In the genomic region with DNA sequence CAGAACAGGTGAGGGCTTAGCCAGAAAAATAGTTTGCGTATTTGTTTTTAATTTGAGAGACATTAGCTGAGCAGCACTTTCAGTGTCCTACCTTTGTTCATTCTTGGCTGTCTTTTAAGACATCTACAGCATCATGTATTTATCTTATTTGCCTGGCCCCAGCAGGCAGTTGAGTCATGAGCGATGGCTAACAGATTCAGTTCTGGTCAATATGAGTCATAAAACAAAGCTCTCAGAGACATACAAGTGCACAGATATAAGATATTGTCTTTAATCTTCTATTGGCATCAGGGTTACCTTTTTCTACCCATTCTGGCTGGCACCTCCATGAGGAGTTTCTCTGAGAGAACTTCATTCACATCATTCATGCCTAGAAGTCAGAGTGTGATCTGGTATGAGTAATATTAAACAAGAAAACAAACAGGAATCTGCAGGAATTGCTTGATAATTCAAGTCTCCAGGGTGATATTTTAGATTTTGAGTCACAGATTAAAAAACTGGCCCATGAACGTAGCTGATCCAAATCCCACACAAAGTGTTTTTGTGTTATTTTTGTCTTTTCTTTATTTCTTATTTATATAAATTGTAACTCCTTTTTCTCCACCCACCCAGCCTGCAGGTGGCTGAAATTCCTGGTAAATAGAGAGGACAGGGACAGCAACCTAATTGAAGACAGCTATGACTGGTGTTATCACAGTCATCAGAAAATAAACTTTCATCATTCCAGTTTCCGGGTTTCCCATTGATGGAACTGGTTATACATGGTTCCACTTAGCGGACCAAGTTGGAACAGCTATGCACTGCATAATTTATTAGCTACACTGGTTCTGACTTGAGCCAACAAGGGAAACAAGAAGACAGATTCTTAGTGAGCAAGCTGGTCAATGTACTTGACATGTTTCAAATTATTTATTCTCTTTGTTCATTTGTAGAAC, we compare ENCODE assay signal across 12 cellular contexts. TPM values are rescaled to one million over a fixed set of nuclear protein-coding genes. Genes with fewer than 3 reads are reported as not detected.
DNase-seq lines count a peak whose midpoint lies in the region; ATAC-seq and TF ChIP-seq lines count a peak whose summit lies in the region.
"Had no signal": no experiment of that assay in that cellular context is flagged by ENCODE, and none has a peak within 500 bp of the region (broad histone marks: within the 10 kb centered on the region; RNA-seq: fewer than 3 reads in every experiment).

No MANE protein-coding gene starts in this region.

- no TSS peak for BruUV-seq in Panc1 (replicated peaks; lab: Mats Ljungman, UMichigan)

- intact Hi-C loops in Panc1 (cut with micrococcal nuclease; ENCODE audit: unreplicated experiment), result no loop called here

- no peak overlapping the region for H3K23ac ChIP-seq in neuronal stem cell (ENCODE audit: low read depth, low read length, poor library complexity)

- H3K4me3 ChIP-seq in Panc1 (ENCODE audit: low read depth in 2 of 2, low read length in 2 of 2), result no peak overlapping the region
- no peak overlapping the region for H3K4me3 ChIP-seq in neuronal stem cell (ENCODE audit: low read length in 2 of 2)

- no peak overlapping the region for H2BK120ac ChIP-seq in neuronal stem cell (ENCODE audit: low read depth, low read length)

- WGBS in neuronal stem cell (ENCODE audit: extremely low coverage in 2 of 2, insufficient read length in 2 of 2, insufficient replicate concordance in 1 of 2), 2 donors, result no CpG with 5 or more reads among the region's 5 CpGs

- in situ Hi-C loops in Panc1 (cut with HindIII; ENCODE audit: low pct_unique_long_range_greater_than_20kb, low sequenced_read_pairs), result no loop called here

- H2BK15ac ChIP-seq in neuronal stem cell (ENCODE audit: low read length), result no peak overlapping the region

- no peaks in the 10 kb centered on the region for H3K36me3 ChIP-seq in Panc1 (ENCODE audit: control insufficient read depth, insufficient read depth, low read length)
- H3K36me3 ChIP-seq in neuronal stem cell (replicated peaks in 1 of 2; ENCODE audit: control insufficient read depth in 2 of 2, insufficient read depth in 2 of 2, low read length in 2 of 2), result no peaks in the 10 kb centered on the region

- no peaks in the 10 kb centered on the region for H3K79me1 ChIP-seq in neuronal stem cell (ENCODE audit: low read depth, low read length)

- H3K27ac ChIP-seq in Panc1 (ENCODE audit: low read length), result peak overlapping the region; percentile 45
- H3K27ac ChIP-seq in neuronal stem cell (replicated peaks; ENCODE audit: low read length), result no peak overlapping the region

- H3K14ac ChIP-seq in neuronal stem cell (ENCODE audit: low read length), result no peak overlapping the region

- H3K4me2 ChIP-seq in neuronal stem cell (ENCODE audit: insufficient read depth, low read length, poor library complexity, severe bottlenecking), result no peak overlapping the region

- no peak overlapping the region for H3K4ac ChIP-seq in neuronal stem cell (ENCODE audit: low read length)

- no peaks in the 10 kb centered on the region; the same call in 1 of the 2 replicates for H3K9me3 ChIP-seq in Panc1 (ENCODE audit: control insufficient read depth, insufficient read depth, low read depth, low read length)
- H3K9me3 ChIP-seq in neuronal stem cell (replicated peaks in 1 of 2; ENCODE audit: control insufficient read depth in 2 of 2, insufficient read depth in 1 of 2, low read depth in 1 of 2, low read length in 2 of 2), result peaks cover 0 to 2% of the 10 kb centered on the region in 2 donors

- H2BK5ac ChIP-seq in neuronal stem cell (ENCODE audit: low read length), result no peak overlapping the region

- no peak overlapping the region for H2AK5ac ChIP-seq in neuronal stem cell (ENCODE audit: low read depth, low read length)

- no peaks in the 10 kb centered on the region for H3K27me3 ChIP-seq in Panc1 (ENCODE audit: control insufficient read depth, insufficient read depth, low read length)
- no peaks in the 10 kb centered on the region for H3K27me3 ChIP-seq in neuronal stem cell (ENCODE audit: control insufficient read depth in 3 of 3, insufficient read depth in 3 of 3, low read depth in 1 of 3, low read length in 3 of 3)

- ATAC-seq in Panc1, result peak; percentile 87
- ATAC-seq in GM21529 (IDR thresholded peaks at IDR 0.05; ENCODE audit: unreplicated experiment), result no peak
- ATAC-seq: activated CD8-positive, alpha-beta memory T cell treated with anti-CD3 and anti-CD28 coated beads, Interleukin-2, amount 10 ng/mL, durations not matched to agents 7 days and 5 days had no signal

- DNase-seq in DMS53 treated with DMSO at 0.1 percent for 48 hours (lab: John Stamatoyannopoulos, UW; ENCODE audit: unreplicated experiment), result peak; percentile 6
- DNase-seq in Panc1 (ENCODE audit: low read depth, low spot score), result peak; percentile 59
- DNase-seq in dedifferentiated amniotic fluid mesenchymal stem cell (ENCODE audit: extremely low spot score), result peak; percentile 21
- peak; percentile 23 for DNase-seq in myocyte (ENCODE audit: low read depth)
- no peak for DNase-seq in neuronal stem cell (ENCODE audit: low spot score)
- no peak for DNase-seq in AML-193 (lab: John Stamatoyannopoulos, UW)
- DNase-seq in stimulated activated naive CD4-positive, alpha-beta T cell (lab: John Stamatoyannopoulos, UW), result no peak
- DNase-seq: activated CD8-positive, alpha-beta memory T cell treated with anti-CD3 and anti-CD28 coated beads, Interleukin-2, amount 10 ng/mL, durations not matched to agents 7 days and 5 days; Kasumi-1; stimulated activated CD4-positive, alpha-beta T cell treated with anti-CD3 and anti-CD28 coated beads, Interleukin-4, amount 100 ng/mL, for 4 hours had no signal

- H3K18ac ChIP-seq in neuronal stem cell (ENCODE audit: low read length), result no peak overlapping the region

- POLR2A ChIA-PET in Panc1 (lab: Charles Lee), result no interaction called here

- TF ChIP-seq CTCF in Panc1 (IDR thresholded peaks at IDR 0.05), result peak; percentile 13; the same call in 1 of the 2 replicates

- CTCF ChIA-PET in Panc1 (lab: Charles Lee), result no interaction called here

- no peak overlapping the region for H2AFZ ChIP-seq in neuronal stem cell (ENCODE audit: low read length)

- H3K4me1 ChIP-seq in Panc1 (ENCODE audit: control insufficient read depth, insufficient read depth, low read length) (peaks cover 2% of the 10 kb centered on the region; the same call in 1 of the 2 replicates), neuronal stem cell (ENCODE audit: control insufficient read depth in 2 of 2, insufficient read depth in 1 of 2, low read depth in 1 of 2, low read length in 2 of 2) (no peaks in the 10 kb centered on the region)

- no peak overlapping the region for H4K91ac ChIP-seq in neuronal stem cell (ENCODE audit: low read depth, low read length, poor library complexity)

- no peak overlapping the region for H2BK12ac ChIP-seq in neuronal stem cell (ENCODE audit: low read length)

- H4K8ac ChIP-seq in neuronal stem cell (ENCODE audit: low read depth, low read length), result no peak overlapping the region

- H3K9ac ChIP-seq in neuronal stem cell (ENCODE audit: low read depth, low read length, poor library complexity), result no peak overlapping the region

RNA-seq across cellular contexts. Expression of a gene that starts 47.3 kb away (rescaled TPM):
- total RNA-seq in Panc1 (2021; ENCODE audit: unreplicated experiment) (0.54 TPM), myocyte (not detected in 2 replicates)
- 0.40 TPM for polyA plus RNA-seq in Panc1 (2012; ENCODE audit: insufficient read length)
- not detected for polyA plus RNA-seq in myocyte (2012)
- polyA plus RNA-seq in neuronal stem cell (2013, experiment 1 of 2), result not detected
- polyA plus RNA-seq in neuronal stem cell (2013, experiment 2 of 2), result not detected
- total RNA-seq: activated CD8-positive, alpha-beta memory T cell treated with anti-CD3 and anti-CD28 coated beads, Interleukin-2, amount 10 ng/mL, durations not matched to agents 7 days and 5 days had no signal
- polyA plus RNA-seq: CD14-positive monocyte had no signal

Comparison
In these comparisons a context has a peak if more than half of its experiments do, and no peak if none do; other contexts are left out.
1. DNase-seq: peak in DMS53 treated with DMSO at 0.1 percent for 48 hours (single experiment), Panc1 (single experiment), dedifferentiated amniotic fluid mesenchymal stem cell (single experiment) and myocyte (single experiment); none in neuronal stem cell (single experiment), AML-193 (0 of 2) and stimulated activated naive CD4-positive, alpha-beta T cell (0 of 6).